ENCODE assay signal across 1 cellular context in genomic region chr1:34896612-34897011, GRCh38.
TF ChIP-seq lines count a peak whose summit lies in the region.

No MANE protein-coding gene starts in this region.

TF ChIP-seq in HepG2, 621 proteins besides CTCF, POLR2A, EP300 and RAD21:
- TF ChIP-seq ZNF232 (CRISPR knock-in tag; IDR thresholded peaks at IDR 0.05; ENCODE audit: borderline replicate concordance) = no peak
- TF ChIP-seq STAG1 (CRISPR knock-in tag; IDR thresholded peaks at IDR 0.05) = peak; percentile 31; the same call in 1 of the 2 replicates
